Comparison of ENCODE assay signal across 8 cellular contexts in genomic region chr4:38065900-38066299, GRCh38.
"Had no signal": no experiment of that assay in that cellular context is flagged by ENCODE, and none has a peak within 500 bp of the region (broad histone marks: within the 10 kb centered on the region; RNA-seq: fewer than 3 reads in every experiment).

No MANE protein-coding gene starts in this region.

- H3K4me3 ChIP-seq: GM12878 had no signal

- DNase-seq: GDM1, GF-D8 had no signal

- ATAC-seq: GM12878 had no signal

- FAIRE-seq: G401.6, GM12878, GM12891, GM12892, GM18507, GM19239 had no signal
